In genomic region chr20:50029083-50029696, GRCh38 we compare ENCODE assay signal across 19 cellular contexts. TPM values are rescaled to one million over a fixed set of nuclear protein-coding genes. Genes with fewer than 3 reads are reported as not detected.
DNase-seq lines count a peak whose midpoint lies in the region; ATAC-seq, FAIRE-seq and TF ChIP-seq lines count a peak whose summit lies in the region.
"Had no signal": no experiment of that assay in that cellular context is flagged by ENCODE, and none has a peak within 500 bp of the region (broad histone marks: within the 10 kb centered on the region; RNA-seq: fewer than 3 reads in every experiment).

No MANE protein-coding gene starts in this region.

- intact Hi-C loops in K562 (cut with micrococcal nuclease) (no loop called here), thyroid gland (cut with DNase I) (no loop called here)

- peak overlapping the region; percentile 80 to 88 for H3K4ac ChIP-seq in mesenchymal stem cell (ENCODE audit: low read depth in 1 of 2, low read length in 2 of 2)

- POLR2A ChIA-PET in HEK293 (lab: Yijun Ruan, JAX) (interaction anchor here (0.6 kb wide), 1 partner anchor 42 kb away, joined by 3 read pairs; no protein-coding TSS in a partner anchor), K562 (lab: Yijun Ruan, JAX) (interaction anchor here (0.6 to 1.8 kb wide), 4 partner anchors 8 to 40 kb away, joined by 3 to 9 read pairs (median 6); no protein-coding TSS in a partner anchor)

- H3K79me2 ChIP-seq in K562 (ENCODE audit: control insufficient read depth, insufficient read depth, low read length) = no peaks in the 10 kb centered on the region

- DNase-seq in K562 (ENCODE audit: extremely low read depth in 1 of 4, low spot score in 3 of 4) (no peak), mesenchymal stem cell (no peak), thyroid gland (no peak), ecto neural progenitor cell (ENCODE audit: low spot score) (no peak)
- DNase-seq: activated CD4-positive, alpha-beta T cell treated with anti-CD3 and anti-CD28 coated beads, Interleukin-2, amount 50 U/mL, for 48 hours; activated naive CD4-positive, alpha-beta T cell treated with anti-CD3 and anti-CD28 coated beads for 36 hours; activated T-cell treated with anti-CD3 and anti-CD28 coated beads, Interleukin-2, amount 50 U/mL, for 1 hour; NCI-H146; nephron progenitor cell; spleen; T-helper 2 cell; WERI-Rb-1 had no signal

- TF ChIP-seq RAD21 in K562 (CRISPR knock-in tag; conservative IDR thresholded peaks at IDR 0.05 in 1 of 2, IDR thresholded peaks at IDR 0.05 in 1 of 2) = no peak

- no peak for TF ChIP-seq POLR2A in K562 (conservative IDR thresholded peaks at IDR 0.05)
- no peak for TF ChIP-seq POLR2A in thyroid gland (IDR thresholded peaks at IDR 0.05)

- TF ChIP-seq CTCF in HEK293 (tag by site-specific recombination; IDR thresholded peaks at IDR 0.05) (no peak), K562 (IDR thresholded peaks at IDR 0.05 in 2 of 3, conservative IDR thresholded peaks at IDR 0.05 in 1 of 3; ENCODE audit: insufficient read depth in 2 of 3, low read depth in 1 of 3, low read length in 3 of 3) (no peak), thyroid gland (IDR thresholded peaks at IDR 0.05) (no peak)

- H3K14ac ChIP-seq in mesenchymal stem cell (ENCODE audit: low read length in 2 of 2) = peak overlapping the region in 1 of 2 experiments; percentile 86

- no peaks in the 10 kb centered on the region for H3K79me1 ChIP-seq in mesenchymal stem cell (replicated peaks; ENCODE audit: low read length, poor library complexity, severe bottlenecking)

- no peak overlapping the region for H3K4me3 ChIP-seq in HEK293 (ENCODE audit: low read depth, low read length)
- H3K4me3 ChIP-seq in K562 = no peak overlapping the region
- no peak overlapping the region for H3K4me3 ChIP-seq in mesenchymal stem cell (ENCODE audit: insufficient read depth in 1 of 2, low read depth in 1 of 2, low read length in 2 of 2)
- H3K4me3 ChIP-seq in thyroid gland (replicated peaks in 1 of 3) = no peak overlapping the region
- H3K4me3 ChIP-seq: MG63, psoas muscle, SJCRH30, spleen had no signal

- H3K27ac ChIP-seq in HEK293 (ENCODE audit: extremely low read depth, low read depth, low read length) (no peak overlapping the region), K562 (ENCODE audit: extremely low read depth, low read depth, low read length) (peak overlapping the region; percentile 51; the same call in 2 of the 3 replicates), mesenchymal stem cell (ENCODE audit: low read length, poor library complexity, severe bottlenecking) (no peak overlapping the region), thyroid gland (peak overlapping the region in 2 of 3 donors; percentile 64 to 70)
- H3K27ac ChIP-seq: psoas muscle, SJCRH30, WERI-Rb-1 had no signal

- H3K9me3 ChIP-seq in HEK293 (ENCODE audit: control insufficient read depth, insufficient read depth, low read depth, low read length) = no peaks in the 10 kb centered on the region
- H3K9me3 ChIP-seq in K562 (replicated peaks; ENCODE audit: control insufficient read depth, insufficient read depth, low read depth, low read length) = 0 out of 2 replicates have a peak, but pooled peaks cover 6% of the 10 kb centered on the region
- H3K9me3 ChIP-seq in mesenchymal stem cell (ENCODE audit: control insufficient read depth, low read length) = peaks cover 7% of the 10 kb centered on the region
- H3K9me3 ChIP-seq in thyroid gland = no peaks in the 10 kb centered on the region
- H3K9me3 ChIP-seq: psoas muscle, SJCRH30, spleen had no signal

- ATAC-seq in K562 (no peak), GM19397 (IDR thresholded peaks at IDR 0.05; ENCODE audit: unreplicated experiment) (no peak), GM18861 (IDR thresholded peaks at IDR 0.05; ENCODE audit: unreplicated experiment) (no peak)

- WGBS in K562 (ENCODE audit: insufficient coverage, low coverage, missing lambda C conversion rate) = 92% methylated on average over 13 of the region's 15 CpGs
- WGBS in mesenchymal stem cell = 92% methylated on average over 15 of the region's 15 CpGs
- 88 to 97% methylated on average over 15 of the region's 15 CpGs for WGBS in thyroid gland, 2 donors

- no peak for TF ChIP-seq EP300 in K562 (IDR thresholded peaks at IDR 0.05; ENCODE audit: low read length)

- no peaks in the 10 kb centered on the region for H3K27me3 ChIP-seq in K562 (ENCODE audit: control insufficient read depth in 2 of 2, insufficient read depth in 2 of 2, low read length in 2 of 2)
- H3K27me3 ChIP-seq in mesenchymal stem cell (ENCODE audit: control insufficient read depth in 1 of 2, insufficient read depth in 1 of 2, low read length in 2 of 2) = no peaks in the 10 kb centered on the region
- H3K27me3 ChIP-seq in thyroid gland = no peaks in the 10 kb centered on the region
- H3K27me3 ChIP-seq: MG63, SJCRH30, spleen had no signal

- H3K9ac ChIP-seq in K562 (ENCODE audit: insufficient read depth in 1 of 2, low read depth in 2 of 2, low read length in 2 of 2) = peak overlapping the region in 1 of 2 experiments; percentile 83; a peak in 2 of 4 replicates
- H3K9ac ChIP-seq in mesenchymal stem cell (ENCODE audit: low read length) = no peak overlapping the region

- CTCF ChIA-PET in HEK293 (lab: Yijun Ruan, JAX) = no interaction called here
- CTCF ChIA-PET in K562 (lab: Yijun Ruan, JAX; ENCODE audit: low intra/inter-chr PET ratio) = no interaction called here

- H2BK12ac ChIP-seq in mesenchymal stem cell (ENCODE audit: low read length in 2 of 2) = peak overlapping the region; percentile 98 to 99

- peak overlapping the region; percentile 93 to 95 for H3K18ac ChIP-seq in mesenchymal stem cell (ENCODE audit: low read depth in 1 of 2, low read length in 2 of 2)

- H2BK120ac ChIP-seq in mesenchymal stem cell (ENCODE audit: low read depth, low read length) = peak overlapping the region; percentile 88

- in situ Hi-C loops in K562 (cut with MboI) = no loop called here

- H3K36me3 ChIP-seq in HEK293 (ENCODE audit: control insufficient read depth in 2 of 2, insufficient read depth in 1 of 2, low read length in 2 of 2) (no peaks in the 10 kb centered on the region), K562 (ENCODE audit: control insufficient read depth, insufficient read depth, low read length) (no peaks in the 10 kb centered on the region), mesenchymal stem cell (ENCODE audit: control insufficient read depth in 1 of 2, insufficient read depth in 2 of 2, low read depth in 1 of 2, low read length in 2 of 2) (no peaks in the 10 kb centered on the region), thyroid gland (no peaks in the 10 kb centered on the region)
- H3K36me3 ChIP-seq: MG63, SJCRH30, spleen, WERI-Rb-1 had no signal

- H2AFZ ChIP-seq in K562 (ENCODE audit: low read depth, low read length) = no peak overlapping the region
- H2AFZ ChIP-seq in mesenchymal stem cell (ENCODE audit: low read depth, low read length) = no peak overlapping the region

- no TSS peak for BruUV-seq in K562 (replicated peaks; lab: Mats Ljungman, UMichigan)

- peak overlapping the region; percentile 77 for H2AK5ac ChIP-seq in mesenchymal stem cell (ENCODE audit: low read length, severe bottlenecking)

- H3K9me1 ChIP-seq in K562 (ENCODE audit: control insufficient read depth, insufficient read depth, low read length) = no peaks in the 10 kb centered on the region

- peak overlapping the region; percentile 98 for H4K91ac ChIP-seq in mesenchymal stem cell (ENCODE audit: low read length)

- no peak overlapping the region for H3K4me2 ChIP-seq in K562 (ENCODE audit: insufficient read depth, low read length)
- H3K4me2 ChIP-seq in mesenchymal stem cell (ENCODE audit: low read length, poor library complexity, severe bottlenecking) = no peak overlapping the region

- H3K23ac ChIP-seq in mesenchymal stem cell (ENCODE audit: low read length in 2 of 2) = no peak overlapping the region

- no peak for FAIRE-seq in K562 (lab: Jason Lieb, UNC)

- H4K8ac ChIP-seq in mesenchymal stem cell (ENCODE audit: low read length) = peak overlapping the region; percentile 95

- H3K4me1 ChIP-seq in HEK293 (ENCODE audit: control insufficient read depth, insufficient read depth, low read length) (no peaks in the 10 kb centered on the region), K562 (replicated peaks in 1 of 2; ENCODE audit: control insufficient read depth in 2 of 2, insufficient read depth in 2 of 2, low read length in 2 of 2) (peaks cover 15 to 22% of the 10 kb centered on the region in 2 experiments; a peak in 4 of 5 replicates), mesenchymal stem cell (ENCODE audit: control insufficient read depth, insufficient read depth, low read depth, low read length) (peaks cover 37% of the 10 kb centered on the region), thyroid gland (peaks cover 15 to 47% of the 10 kb centered on the region in 2 donors)

- H4K20me1 ChIP-seq in K562 (replicated peaks; ENCODE audit: control insufficient read depth, insufficient read depth, low read length) = no peaks in the 10 kb centered on the region

- H2BK5ac ChIP-seq in mesenchymal stem cell (ENCODE audit: low read depth, low read length, poor library complexity, severe bottlenecking) = no peak overlapping the region

- H2BK15ac ChIP-seq in mesenchymal stem cell (ENCODE audit: low read depth, poor library complexity, severe bottlenecking) = peak overlapping the region; percentile 90

TF ChIP-seq in HEK293, 187 proteins besides CTCF, POLR2A, EP300 and RAD21 (continues in another document):
- peak; percentile 98 for TF ChIP-seq KLF1 (tag by site-specific recombination; IDR thresholded peaks at IDR 0.05)

TF ChIP-seq in K562, 482 proteins besides CTCF, POLR2A, EP300 and RAD21 (continues in another document):
- peak; percentile 17 for TF ChIP-seq HNRNPLL (IDR thresholded peaks at IDR 0.05; ENCODE audit: low read depth, low read length, poor library complexity, severe bottlenecking)

RNA-seq across cellular contexts. Expression of gene SNAI1, which starts 46.4 kb away (rescaled TPM):
- 4.4 and 12.8 TPM in 2 replicates for total RNA-seq in K562 (2011; cell fraction: chromatin; rRNA removed; ENCODE audit: low replicate concordance)
- 12.4 and 15.3 TPM in 2 replicates for total RNA-seq in K562 (2011; cell fraction: nucleolus; rRNA removed)
- total RNA-seq in K562 (2011; cell fraction: nucleoplasm; rRNA removed) = 9.8 and 10.2 TPM in 2 replicates
- total RNA-seq in K562 (2014; rRNA removed) = 1.7 and 7.3 TPM in 2 replicates
- 1.1 and 2.0 TPM in 2 replicates for total RNA-seq in K562 (2014; rRNA removed; fragmentation: Illumina TruSeq; extraction: Trizol)
- 2.4 TPM in 2 replicates for total RNA-seq in K562 (2015; rRNA removed; fragmentation: Illumina TruSeq; extraction: Trizol)
- total RNA-seq in K562 (2021) = 10.7 and 13.4 TPM in 2 replicates
- polyA plus RNA-seq in K562 (2011; rRNA removed) = 1.6 and 7.1 TPM in 2 replicates
- polyA plus RNA-seq in K562 (2011; cell fraction: cytosol; rRNA removed) = 2.3 and 3.2 TPM in 2 replicates
- 10.9 and 15.0 TPM in 2 replicates for polyA plus RNA-seq in K562 (2011; cell fraction: nucleus; rRNA removed)
- polyA plus RNA-seq in K562 (2012) = 9.7 and 21.7 TPM in 2 replicates
- polyA plus RNA-seq in K562 (2014; fragmentation: Illumina TruSeq; extraction: Trizol) = 11.6 and 12.3 TPM in 2 replicates
- polyA plus RNA-seq in K562 (2014; fragmentation: Nextera tagmentation; extraction: Ambion mirVana) = under 1 TPM; 0.32 to 0.80 TPM
- polyA plus RNA-seq in K562 (2014; rRNA removed) = 3.1 and 6.4 TPM in 2 replicates
- 1.2 and 1.4 TPM in 2 replicates for polyA minus RNA-seq in K562 (2011; rRNA and poly(A)+ RNA removed)
- 3.7 and 4.9 TPM in 2 replicates for polyA minus RNA-seq in K562 (2011; cell fraction: cytosol; rRNA and poly(A)+ RNA removed)
- 6.7 and 14.1 TPM in 2 replicates for polyA minus RNA-seq in K562 (2011; cell fraction: nucleus; rRNA and poly(A)+ RNA removed)
- 36.2 TPM for polyA plus RNA-seq in mesenchymal stem cell (2013, experiment 1 of 2)
- polyA plus RNA-seq in mesenchymal stem cell (2013, experiment 2 of 2) = 36.0 TPM
- total RNA-seq in thyroid gland = 10 to 100 TPM in 1 of 4 donors, 1 to 10 TPM in 3; 8.2 to 14.1 (median 9.9) TPM
- total RNA-seq: temporal lobe had no signal

Comparison
In these comparisons a context has a peak if more than half of its experiments do, and no peak if none do; other contexts are left out.
1. H3K27ac ChIP-seq: peak in K562 (single experiment) and thyroid gland (2 of 3); none in HEK293 (single experiment) and mesenchymal stem cell (single experiment).
2. Of the 44 proteins assayed by ChIP-seq in both K562 and HEK293: peak only in K562: none; only in HEK293: KLF1; in both: none; in neither: 43.